ENCODE assay signal across 1 cellular context in the genomic region with DNA sequence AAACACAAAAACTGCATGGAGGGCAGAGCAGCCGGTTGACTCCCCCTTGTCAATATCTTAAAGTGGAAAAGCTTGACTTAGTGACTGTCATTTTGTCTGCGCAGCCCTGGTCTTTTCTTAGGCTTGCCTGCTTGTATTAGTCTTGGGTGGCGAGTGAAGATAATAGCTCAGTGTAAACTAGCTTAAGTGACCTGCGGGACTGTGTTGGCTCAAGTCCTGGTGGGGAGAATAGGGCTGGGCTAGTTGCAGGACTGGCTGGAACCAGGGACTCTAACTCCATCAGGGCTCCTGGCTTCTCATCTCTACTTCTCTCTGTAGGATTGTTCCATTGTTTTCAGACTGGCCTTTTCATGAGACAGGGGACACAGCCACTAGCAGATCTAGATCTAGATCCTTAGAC.
TF ChIP-seq lines count a peak whose summit lies in the region.

No MANE protein-coding gene starts in this region.

TF ChIP-seq in K562, 482 proteins besides CTCF, POLR2A, EP300 and RAD21:
- TF ChIP-seq CTCFL (IDR thresholded peaks at IDR 0.05; ENCODE audit: borderline replicate concordance, insufficient read depth, low read depth, low read length, poor library complexity, severe bottlenecking) (no peak), RBM22 (IDR thresholded peaks at IDR 0.05; ENCODE audit: low read depth, low read length, poor library complexity, severe bottlenecking) (no peak), ZNF766 (CRISPR knock-in tag; conservative IDR thresholded peaks at IDR 0.05) (no peak), SRSF7 (optimal IDR thresholded peaks at IDR 0.05; ENCODE audit: low read depth, low read length) (no peak), SMARCC2 (IDR thresholded peaks at IDR 0.05; ENCODE audit: low read depth) (no peak), MAFF (IDR thresholded peaks at IDR 0.05; ENCODE audit: low read length) (no peak), IFI16 (CRISPR knock-in tag; IDR thresholded peaks at IDR 0.05) (no peak), SETDB1 (IDR thresholded peaks at IDR 0.05; ENCODE audit: low read length) (no peak), TCF3 (CRISPR knock-in tag; IDR thresholded peaks at IDR 0.05) (peak; percentile 29; the same call in 1 of the 2 replicates), ASH1L (IDR thresholded peaks at IDR 0.05; ENCODE audit: borderline replicate concordance, low read depth, partially characterized antibody) (no peak), RBM14 (IDR thresholded peaks at IDR 0.05; ENCODE audit: borderline replicate concordance, insufficient read depth, low read depth, low read length) (no peak), ZFP36 (IDR thresholded peaks at IDR 0.05; ENCODE audit: low read depth, low read length, partially characterized antibody) (peak; percentile 51), HNRNPLL (IDR thresholded peaks at IDR 0.05; ENCODE audit: low read depth, low read length, poor library complexity, severe bottlenecking) (peak; percentile 81), ETS2 (tag; IDR thresholded peaks at IDR 0.05; ENCODE audit: borderline replicate concordance, poor library complexity, severe bottlenecking) (no peak), CLOCK (CRISPR knock-in tag; IDR thresholded peaks at IDR 0.05; ENCODE audit: borderline replicate concordance) (no peak), KLF6 (CRISPR knock-in tag; IDR thresholded peaks at IDR 0.05; ENCODE audit: borderline replicate concordance) (no peak), TRIM24 (IDR thresholded peaks at IDR 0.05) (no peak), SMC3 (conservative IDR thresholded peaks at IDR 0.05; ENCODE audit: insufficient read depth, low read depth, low read length) (no peak), COPS2 (conservative IDR thresholded peaks at IDR 0.05) (no peak), CBX5 (IDR thresholded peaks at IDR 0.05; ENCODE audit: borderline replicate concordance, low read depth) (no peak), MEF2D (tag; conservative IDR thresholded peaks at IDR 0.05; ENCODE audit: low read depth) (no peak), ZNF75A (CRISPR knock-in tag; IDR thresholded peaks at IDR 0.05) (no peak), NRF1 (conservative IDR thresholded peaks at IDR 0.05 in 1 of 2, IDR thresholded peaks at IDR 0.05 in 1 of 2) (peak; percentile 40 to 55; a peak in 3 of 4 replicates), ZBTB12 (CRISPR knock-in tag; IDR thresholded peaks at IDR 0.05) (no peak), TCF15 (CRISPR knock-in tag; IDR thresholded peaks at IDR 0.05) (no peak), HBP1 (CRISPR knock-in tag; IDR thresholded peaks at IDR 0.05) (no peak)
- TF ChIP-seq, protein P1, sequence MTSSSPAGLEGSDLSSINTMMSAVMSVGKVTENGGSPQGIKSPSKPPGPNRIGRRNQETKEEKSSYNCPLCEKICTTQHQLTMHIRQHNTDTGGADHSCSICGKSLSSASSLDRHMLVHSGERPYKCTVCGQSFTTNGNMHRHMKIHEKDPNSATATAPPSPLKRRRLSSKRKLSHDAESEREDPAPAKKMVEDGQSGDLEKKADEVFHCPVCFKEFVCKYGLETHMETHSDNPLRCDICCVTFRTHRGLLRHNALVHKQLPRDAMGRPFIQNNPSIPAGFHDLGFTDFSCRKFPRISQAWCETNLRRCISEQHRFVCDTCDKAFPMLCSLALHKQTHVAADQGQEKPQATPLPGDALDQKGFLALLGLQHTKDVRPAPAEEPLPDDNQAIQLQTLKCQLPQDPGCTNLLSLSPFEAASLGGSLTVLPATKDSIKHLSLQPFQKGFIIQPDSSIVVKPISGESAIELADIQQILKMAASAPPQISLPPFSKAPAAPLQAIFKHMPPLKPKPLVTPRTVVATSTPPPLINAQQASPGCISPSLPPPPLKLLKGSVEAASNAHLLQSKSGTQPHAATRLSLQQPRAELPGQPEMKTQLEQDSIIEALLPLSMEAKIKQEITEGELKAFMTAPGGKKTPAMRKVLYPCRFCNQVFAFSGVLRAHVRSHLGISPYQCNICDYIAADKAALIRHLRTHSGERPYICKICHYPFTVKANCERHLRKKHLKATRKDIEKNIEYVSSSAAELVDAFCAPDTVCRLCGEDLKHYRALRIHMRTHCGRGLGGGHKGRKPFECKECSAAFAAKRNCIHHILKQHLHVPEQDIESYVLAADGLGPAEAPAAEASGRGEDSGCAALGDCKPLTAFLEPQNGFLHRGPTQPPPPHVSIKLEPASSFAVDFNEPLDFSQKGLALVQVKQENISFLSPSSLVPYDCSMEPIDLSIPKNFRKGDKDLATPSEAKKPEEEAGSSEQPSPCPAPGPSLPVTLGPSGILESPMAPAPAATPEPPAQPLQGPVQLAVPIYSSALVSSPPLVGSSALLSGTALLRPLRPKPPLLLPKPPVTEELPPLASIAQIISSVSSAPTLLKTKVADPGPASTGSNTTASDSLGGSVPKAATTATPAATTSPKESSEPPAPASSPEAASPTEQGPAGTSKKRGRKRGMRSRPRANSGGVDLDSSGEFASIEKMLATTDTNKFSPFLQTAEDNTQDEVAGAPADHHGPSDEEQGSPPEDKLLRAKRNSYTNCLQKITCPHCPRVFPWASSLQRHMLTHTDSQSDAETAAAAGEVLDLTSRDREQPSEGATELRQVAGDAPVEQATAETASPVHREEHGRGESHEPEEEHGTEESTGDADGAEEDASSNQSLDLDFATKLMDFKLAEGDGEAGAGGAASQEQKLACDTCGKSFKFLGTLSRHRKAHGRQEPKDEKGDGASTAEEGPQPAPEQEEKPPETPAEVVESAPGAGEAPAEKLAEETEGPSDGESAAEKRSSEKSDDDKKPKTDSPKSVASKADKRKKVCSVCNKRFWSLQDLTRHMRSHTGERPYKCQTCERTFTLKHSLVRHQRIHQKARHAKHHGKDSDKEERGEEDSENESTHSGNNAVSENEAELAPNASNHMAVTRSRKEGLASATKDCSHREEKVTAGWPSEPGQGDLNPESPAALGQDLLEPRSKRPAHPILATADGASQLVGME (CRISPR knock-in tag; IDR thresholded peaks at IDR 0.05), result no peak
- TF ChIP-seq, protein P2, sequence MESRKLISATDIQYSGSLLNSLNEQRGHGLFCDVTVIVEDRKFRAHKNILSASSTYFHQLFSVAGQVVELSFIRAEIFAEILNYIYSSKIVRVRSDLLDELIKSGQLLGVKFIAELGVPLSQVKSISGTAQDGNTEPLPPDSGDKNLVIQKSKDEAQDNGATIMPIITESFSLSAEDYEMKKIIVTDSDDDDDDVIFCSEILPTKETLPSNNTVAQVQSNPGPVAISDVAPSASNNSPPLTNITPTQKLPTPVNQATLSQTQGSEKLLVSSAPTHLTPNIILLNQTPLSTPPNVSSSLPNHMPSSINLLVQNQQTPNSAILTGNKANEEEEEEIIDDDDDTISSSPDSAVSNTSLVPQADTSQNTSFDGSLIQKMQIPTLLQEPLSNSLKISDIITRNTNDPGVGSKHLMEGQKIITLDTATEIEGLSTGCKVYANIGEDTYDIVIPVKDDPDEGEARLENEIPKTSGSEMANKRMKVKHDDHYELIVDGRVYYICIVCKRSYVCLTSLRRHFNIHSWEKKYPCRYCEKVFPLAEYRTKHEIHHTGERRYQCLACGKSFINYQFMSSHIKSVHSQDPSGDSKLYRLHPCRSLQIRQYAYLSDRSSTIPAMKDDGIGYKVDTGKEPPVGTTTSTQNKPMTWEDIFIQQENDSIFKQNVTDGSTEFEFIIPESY (CRISPR knock-in tag; IDR thresholded peaks at IDR 0.05), result no peak
- TF ChIP-seq, protein P3, sequence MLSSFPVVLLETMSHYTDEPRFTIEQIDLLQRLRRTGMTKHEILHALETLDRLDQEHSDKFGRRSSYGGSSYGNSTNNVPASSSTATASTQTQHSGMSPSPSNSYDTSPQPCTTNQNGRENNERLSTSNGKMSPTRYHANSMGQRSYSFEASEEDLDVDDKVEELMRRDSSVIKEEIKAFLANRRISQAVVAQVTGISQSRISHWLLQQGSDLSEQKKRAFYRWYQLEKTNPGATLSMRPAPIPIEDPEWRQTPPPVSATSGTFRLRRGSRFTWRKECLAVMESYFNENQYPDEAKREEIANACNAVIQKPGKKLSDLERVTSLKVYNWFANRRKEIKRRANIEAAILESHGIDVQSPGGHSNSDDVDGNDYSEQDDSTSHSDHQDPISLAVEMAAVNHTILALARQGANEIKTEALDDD (IDR thresholded peaks at IDR 0.05), result peak; percentile 95
